Comparison of ENCODE assay signal across 8 cellular contexts in the genomic region with DNA sequence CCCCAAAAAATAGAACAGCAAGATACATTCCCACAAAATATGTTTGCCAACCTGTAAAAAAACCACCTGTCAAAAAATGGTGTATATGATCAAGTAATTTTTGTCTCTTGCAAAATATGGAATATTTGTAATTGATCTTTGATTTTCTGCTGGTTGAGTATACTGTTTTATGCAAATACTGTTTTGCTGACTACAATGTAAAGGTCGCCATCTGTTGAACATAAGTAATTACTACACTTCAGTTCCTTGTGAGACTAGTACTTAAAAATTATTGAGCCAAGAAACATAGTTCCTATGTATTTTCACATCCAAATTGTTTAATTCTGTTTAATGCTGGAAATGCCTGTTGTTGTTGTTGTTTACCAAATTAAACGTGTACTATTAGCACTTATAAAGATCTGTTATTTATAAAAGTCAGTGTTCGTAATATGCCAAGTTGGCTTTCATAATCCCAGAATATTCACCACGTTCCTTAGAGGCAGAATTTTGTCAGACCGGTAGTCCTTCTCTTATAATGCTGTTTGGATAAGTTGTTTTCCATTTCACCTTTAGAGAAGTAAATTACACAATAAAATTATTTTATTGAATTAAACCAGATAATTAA.
DNase-seq lines count a peak whose midpoint lies in the region; ATAC-seq and TF ChIP-seq lines count a peak whose summit lies in the region.

No MANE protein-coding gene starts in this region.

- CTCF ChIA-PET in Panc1 (lab: Charles Lee): no interaction called here

- intact Hi-C loops in Panc1 (cut with micrococcal nuclease; ENCODE audit: unreplicated experiment): loop anchor here (1.0 kb wide), 1 partner anchor 190 kb away; no protein-coding TSS in a partner anchor
- intact Hi-C loops in ovary (cut with DNase I): loop anchor here in 2 of 4 donors (5.0 to 10.0 kb wide), 2 partner anchors 184 to 191 kb away; no protein-coding TSS in a partner anchor

- H3K36me3 ChIP-seq in Panc1 (ENCODE audit: control insufficient read depth, insufficient read depth, low read length) (no peaks in the 10 kb centered on the region; the same call in 1 of the 2 replicates), ovary (no peaks in the 10 kb centered on the region)

- peak; percentile 81 for ATAC-seq in GM19395 (IDR thresholded peaks at IDR 0.05; ENCODE audit: unreplicated experiment)
- ATAC-seq in HG03558 (IDR thresholded peaks at IDR 0.05; ENCODE audit: extremely low read depth, unreplicated experiment): peak; percentile 80
- ATAC-seq in Panc1: no peak
- no peak for ATAC-seq in HG03196 (IDR thresholded peaks at IDR 0.05; ENCODE audit: unreplicated experiment)

- H3K4me3 ChIP-seq in Panc1 (ENCODE audit: low read depth in 2 of 2, low read length in 2 of 2) (no peak overlapping the region), epithelial cell of proximal tubule (ENCODE audit: low read depth, low read length) (no peak overlapping the region), ovary (no peak overlapping the region)

- POLR2A ChIA-PET in Panc1 (lab: Charles Lee): no interaction called here

- 59 to 61% (median 60%) methylated on average over 5 of the region's 5 CpGs for whole genome bisulfite sequencing in ovary, 3 donors

- H3K27ac ChIP-seq in Panc1 (ENCODE audit: low read length): no peak overlapping the region
- H3K27ac ChIP-seq in ovary: no peak overlapping the region

- in situ Hi-C loops in Panc1 (cut with HindIII; ENCODE audit: low pct_unique_long_range_greater_than_20kb, low sequenced_read_pairs): no loop called here

- no TSS peak for BruUV-seq in Panc1 (replicated peaks; lab: Mats Ljungman, UMichigan)

- H3K27me3 ChIP-seq in Panc1 (ENCODE audit: control insufficient read depth, insufficient read depth, low read length) (no peaks in the 10 kb centered on the region), ovary (no peaks in the 10 kb centered on the region)

- H3K9me3 ChIP-seq in Panc1 (ENCODE audit: control insufficient read depth, insufficient read depth, low read depth, low read length) (no peaks in the 10 kb centered on the region), ovary (no peaks in the 10 kb centered on the region)

- TF ChIP-seq CTCF in Panc1 (IDR thresholded peaks at IDR 0.05) (peak; percentile 50; the same call in 1 of the 2 replicates), epithelial cell of proximal tubule (conservative IDR thresholded peaks at IDR 0.05; ENCODE audit: low read depth, low read length) (peak; percentile 50), ovary (IDR thresholded peaks at IDR 0.05) (peak in 2 of 3 donors; percentile 55 to 71)

- no peak for TF ChIP-seq EP300 in ovary (IDR thresholded peaks at IDR 0.05)

- H3K4me1 ChIP-seq in Panc1 (ENCODE audit: control insufficient read depth, insufficient read depth, low read length) (no peaks in the 10 kb centered on the region), ovary (ENCODE audit: insufficient read depth) (peaks cover 3% of the 10 kb centered on the region)

- DNase-seq in DMS79 treated with DMSO at 0.1 percent for 48 hours (lab: John Stamatoyannopoulos, UW): peak; percentile 25
- peak; percentile 27 for DNase-seq in Panc1 (ENCODE audit: low read depth, low spot score)
- DNase-seq in epithelial cell of proximal tubule (ENCODE audit: low read depth): peak; percentile 16
- DNase-seq in ovary: no peak
- no peak for DNase-seq in activated CD8-positive, alpha-beta memory T cell treated with anti-CD3 and anti-CD28 coated beads for 24 hours

- TF ChIP-seq POLR2A in ovary (IDR thresholded peaks at IDR 0.05): no peak

Comparison
In these comparisons a context has a peak if more than half of its experiments do, and no peak if none do; other contexts are left out.
1. DNase-seq: peak in DMS79 treated with DMSO at 0.1 percent for 48 hours (single experiment), Panc1 (single experiment) and epithelial cell of proximal tubule (single experiment); none in ovary (0 of 5) and activated CD8-positive, alpha-beta memory T cell treated with anti-CD3 and anti-CD28 coated beads for 24 hours (single experiment).
2. ATAC-seq: peak in GM19395 (single experiment) and HG03558 (single experiment); none in Panc1 (single experiment) and HG03196 (single experiment).
3. Peak in every context shown above with its lines, with median percentiles within 50 percentile points of each other: CTCF ChIP-seq.